Comparison of ENCODE assay signal across 8 cellular contexts in the genomic region with DNA sequence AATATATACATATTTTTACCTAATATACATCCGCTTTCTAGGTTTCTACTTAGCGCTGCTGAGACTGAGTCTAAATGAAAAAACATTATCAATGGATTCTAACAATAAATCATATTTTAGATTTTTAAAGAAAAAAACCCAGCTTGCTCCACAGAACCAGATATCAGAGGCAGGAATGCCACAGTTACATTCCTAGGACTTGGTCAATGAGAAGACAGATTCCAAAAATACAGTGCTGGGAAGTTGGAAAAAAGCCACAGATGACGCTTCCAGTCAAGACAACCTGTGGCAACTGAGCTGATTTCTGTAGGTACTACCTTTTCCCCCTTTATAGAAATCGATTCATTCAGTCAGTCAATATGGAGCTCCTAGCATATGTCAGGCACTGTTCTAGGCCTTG. TPM values are rescaled to one million over a fixed set of nuclear protein-coding genes. Genes with fewer than 3 reads are reported as not detected.
DNase-seq lines count a peak whose midpoint lies in the region; ATAC-seq, FAIRE-seq and TF ChIP-seq lines count a peak whose summit lies in the region.

No MANE protein-coding gene starts in this region.

- H3K4me3 Mint-ChIP-seq in astrocyte (ENCODE audit: unreplicated experiment): peak overlapping the region; percentile 60

- H3K4me1 ChIP-seq in heart right ventricle (peaks cover 0 to 18% (median 8%) of the 10 kb centered on the region in 9 donors), astrocyte (ENCODE audit: insufficient read depth, low read length) (peaks cover 3% of the 10 kb centered on the region), vagina (peaks cover 12% of the 10 kb centered on the region)

- whole genome bisulfite sequencing in heart right ventricle, 2 donors: 60 to 66% methylated on average over 4 of the region's 4 CpGs

- H3K9me3 ChIP-seq in heart right ventricle (peaks cover 0 to 11% (median 3%) of the 10 kb centered on the region in 11 donors), astrocyte (ENCODE audit: insufficient read depth, low read depth, low read length) (no peaks in the 10 kb centered on the region), vagina (no peaks in the 10 kb centered on the region)

- peaks cover 3% of the 10 kb centered on the region for H3K36me3 Mint-ChIP-seq in astrocyte (ENCODE audit: low read depth, unreplicated experiment)

- H3K4me2 ChIP-seq in astrocyte (ENCODE audit: low read length): no peak overlapping the region

- no peak overlapping the region for H3K27ac ChIP-seq in heart right ventricle
- no peak overlapping the region for H3K27ac ChIP-seq in astrocyte (ENCODE audit: low read depth, low read length)
- H3K27ac ChIP-seq in vagina: no peak overlapping the region

- H3K36me3 ChIP-seq in heart right ventricle (no peaks in the 10 kb centered on the region), astrocyte (ENCODE audit: insufficient read depth, low read length) (no peaks in the 10 kb centered on the region), vagina (no peaks in the 10 kb centered on the region)

- H3K4me1 Mint-ChIP-seq in astrocyte (ENCODE audit: low read depth, unreplicated experiment): peaks cover 6% of the 10 kb centered on the region

- H3K27ac Mint-ChIP-seq in astrocyte (ENCODE audit: unreplicated experiment): no peak overlapping the region

- DNase-seq in heart right ventricle: no peak
- DNase-seq in Right ventricle myocardium superior: no peak
- peak; percentile 49 for DNase-seq in astrocyte (ENCODE audit: low read depth)
- DNase-seq in kidney tubule cell (ENCODE audit: low spot score): peak; percentile 36
- no peak for DNase-seq in vagina (ENCODE audit: extremely low spot score in 2 of 2)
- no peak for DNase-seq in HTR-8/SVneo (ENCODE audit: insufficient read length, low spot score)
- no peak for DNase-seq in UCSD-AML1 (lab: John Stamatoyannopoulos, UW; ENCODE audit: unreplicated experiment)

- TF ChIP-seq POLR2A in vagina (IDR thresholded peaks at IDR 0.05): no peak

- peak overlapping the region in 9 of 10 donors; percentile 84 to 98 (median 95) for H3K4me3 ChIP-seq in heart right ventricle
- H3K4me3 ChIP-seq in astrocyte (ENCODE audit: insufficient read depth, low read depth, low read length): peak overlapping the region; percentile 29
- peak overlapping the region; percentile 88 to 96 for H3K4me3 ChIP-seq in vagina

- peaks cover 14% of the 10 kb centered on the region for H4K20me1 ChIP-seq in astrocyte (ENCODE audit: insufficient read depth, low read length)

- FAIRE-seq in astrocyte (lab: Jason Lieb, UNC) (no peak), HTR-8/SVneo (lab: Jason Lieb, UNC) (no peak)

- peaks cover 2% of the 10 kb centered on the region for H3K27me3 Mint-ChIP-seq in astrocyte (ENCODE audit: low read depth, unreplicated experiment)

- TF ChIP-seq CTCF in heart right ventricle (IDR thresholded peaks at IDR 0.05): no peak
- TF ChIP-seq CTCF in astrocyte (IDR thresholded peaks at IDR 0.05; ENCODE audit: insufficient read depth, low read depth, low read length): no peak
- TF ChIP-seq CTCF in vagina (IDR thresholded peaks at IDR 0.05): no peak

- H3K9ac ChIP-seq in astrocyte (ENCODE audit: low read length): no peak overlapping the region

- H3K27me3 ChIP-seq in heart right ventricle: no peaks in the 10 kb centered on the region
- H3K27me3 ChIP-seq in astrocyte (ENCODE audit: insufficient read depth, low read length): no peaks in the 10 kb centered on the region
- H3K27me3 ChIP-seq in vagina: no peaks in the 10 kb centered on the region

- peaks cover 36% of the 10 kb centered on the region for H3K79me2 ChIP-seq in astrocyte (ENCODE audit: insufficient read depth, low read length)

- intact Hi-C loops in heart right ventricle (cut with DNase I): no loop called here
- intact Hi-C loops in Right ventricle myocardium superior (cut with DNase I): loop anchor here (10.0 kb wide), 1 partner anchor 538 kb away; no protein-coding TSS in a partner anchor
- intact Hi-C loops in vagina (cut with DNase I): no loop called here

- no peak overlapping the region for H2AFZ ChIP-seq in astrocyte (ENCODE audit: low read depth, low read length)

- no peaks in the 10 kb centered on the region for H3K9me3 Mint-ChIP-seq in astrocyte (ENCODE audit: unreplicated experiment)

- ATAC-seq in heart right ventricle: no peak
- no peak for ATAC-seq in Right ventricle myocardium superior (ENCODE audit: poor library complexity)
- no peak for ATAC-seq in GM21737 (IDR thresholded peaks at IDR 0.05; ENCODE audit: unreplicated experiment)

RNA-seq across cellular contexts. Expression of a gene that starts 0.6 kb away (rescaled TPM):
- 1 to 10 TPM; 3.3 to 7.5 (median 4.8) TPM for total RNA-seq in heart right ventricle
- polyA plus RNA-seq in heart right ventricle: 10 to 100 TPM in 1 of 2 donors, 1 to 10 TPM in 1; 3.0 to 10.8 TPM
- total RNA-seq in Right ventricle myocardium superior: 4.4 TPM
- total RNA-seq in astrocyte: 10.5 and 13.0 TPM in 2 replicates
- total RNA-seq in vagina: 7.9 TPM

RNA-seq across cellular contexts. Expression of a gene that starts 34.4 kb away (rescaled TPM):
- total RNA-seq in heart right ventricle (10 to 100 TPM; 21.1 to 31.7 (median 28.7) TPM), Right ventricle myocardium superior (23.6 TPM), astrocyte (41.5 and 45.4 TPM in 2 replicates), vagina (5.6 TPM)
- 1 to 10 TPM; 2.0 to 2.8 TPM for polyA plus RNA-seq in heart right ventricle

Comparison
In these comparisons a context has a peak if more than half of its experiments do, and no peak if none do; other contexts are left out.
1. DNase-seq: peak in astrocyte (single experiment) and kidney tubule cell (single experiment); none in heart right ventricle (0 of 2), Right ventricle myocardium superior (single experiment), vagina (0 of 2), HTR-8/SVneo (single experiment) and UCSD-AML1 (single experiment).
2. H3K4me3 ChIP-seq: peak in every context shown above with its lines; median percentile 95 in heart right ventricle; 92 in vagina; 29 in astrocyte.